In the genomic region with DNA sequence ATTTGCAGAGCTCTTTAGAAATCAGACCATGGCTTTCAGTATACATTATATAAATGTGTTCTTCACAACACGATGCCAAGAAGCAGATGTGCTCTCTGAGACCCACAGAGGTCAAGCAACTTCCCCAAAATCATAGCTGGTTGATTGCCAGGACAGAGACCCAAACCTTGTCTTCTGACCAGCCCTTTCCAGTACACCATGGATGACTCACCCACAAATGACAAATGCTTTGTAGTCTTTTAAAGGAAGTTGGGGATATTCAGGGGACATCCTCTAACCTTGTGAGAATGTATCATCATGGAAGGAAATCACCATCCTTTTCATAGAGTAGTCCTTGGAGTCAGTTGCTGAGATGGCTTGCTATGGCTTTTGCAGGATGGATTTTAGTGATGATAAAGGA, we compare ENCODE assay signal across 10 cellular contexts. TPM values are rescaled to one million over a fixed set of nuclear protein-coding genes. Genes with fewer than 3 reads are reported as not detected.
DNase-seq lines count a peak whose midpoint lies in the region; ATAC-seq, FAIRE-seq and TF ChIP-seq lines count a peak whose summit lies in the region.
"Had no signal": no experiment of that assay in that cellular context is flagged by ENCODE, and none has a peak within 500 bp of the region (broad histone marks: within the 10 kb centered on the region; RNA-seq: fewer than 3 reads in every experiment).

No MANE protein-coding gene starts in this region.

- H3K4me3 Mint-ChIP-seq in natural killer cell = no peak overlapping the region

- POLR2A ChIA-PET in A549 (lab: Yijun Ruan, JAX) = interaction anchor here (1.1 kb wide), 1 partner anchor 31 kb away, joined by 3 read pairs; no protein-coding TSS in a partner anchor

- WGBS in A549 (ENCODE audit: missing lambda C conversion rate) = 7% methylated on average over 1 of the region's 1 CpG
- WGBS in lung, 2 donors = 35% methylated on average over 1 of the region's 1 CpG

- no peaks in the 10 kb centered on the region for H3K9me3 Mint-ChIP-seq in natural killer cell

- peak overlapping the region; percentile 74 to 85 for H3K27ac ChIP-seq in A549
- H3K27ac ChIP-seq in HUES6 (ENCODE audit: low read depth, low read length) = peak overlapping the region; percentile 92
- peak overlapping the region; percentile 49 to 60 for H3K27ac ChIP-seq in lung (ENCODE audit: low read depth in 1 of 2, low read length in 1 of 2)

- peak overlapping the region; percentile 74 for H3K4me2 ChIP-seq in A549

- TF ChIP-seq CTCF in A549 (IDR thresholded peaks at IDR 0.05) (no peak), bronchial epithelial cell (IDR thresholded peaks at IDR 0.05; ENCODE audit: insufficient read depth, low read length, severe bottlenecking) (no peak), lung (IDR thresholded peaks at IDR 0.05; ENCODE audit: control extremely low read depth, extremely low read depth) (no peak), natural killer cell (IDR thresholded peaks at IDR 0.05) (no peak)

- H3K27me3 ChIP-seq in HUES6 (ENCODE audit: control insufficient read depth, insufficient read depth, low read length) (no peaks in the 10 kb centered on the region), bronchial epithelial cell (ENCODE audit: control insufficient read depth, insufficient read depth, low read length) (no peaks in the 10 kb centered on the region), lung (ENCODE audit: control insufficient read depth, insufficient read depth) (no peaks in the 10 kb centered on the region)

- no peak overlapping the region for H3K27ac Mint-ChIP-seq in natural killer cell

- 0 out of 2 replicates have a peak, but pooled peaks cover 3% of the 10 kb centered on the region for H3K36me3 ChIP-seq in HUES6 (ENCODE audit: control insufficient read depth, insufficient read depth, low read length)
- no peaks in the 10 kb centered on the region for H3K36me3 ChIP-seq in bronchial epithelial cell (ENCODE audit: control insufficient read depth, insufficient read depth, low read length)
- no peaks in the 10 kb centered on the region for H3K36me3 ChIP-seq in lung (ENCODE audit: control insufficient read depth in 2 of 2, insufficient read depth in 2 of 2, low read length in 2 of 2)

- no peaks in the 10 kb centered on the region for H3K36me3 Mint-ChIP-seq in natural killer cell

- ATAC-seq in A549 (peak; percentile 77 to 87), lung (ENCODE audit: insufficient read depth, low FRiP score) (peak; percentile 48), natural killer cell (no peak)

- H3K4me1 ChIP-seq in A549 (peaks cover 62% of the 10 kb centered on the region), HUES6 (ENCODE audit: control insufficient read depth, insufficient read depth, low read length) (peaks cover 73% of the 10 kb centered on the region), lung (ENCODE audit: control insufficient read depth in 2 of 2, insufficient read depth in 2 of 2, low read length in 2 of 2) (peaks cover 5 to 37% of the 10 kb centered on the region in 2 donors)

- DNase-seq in A549 (ENCODE audit: low read depth in 1 of 2, low spot score in 1 of 2) (peak; percentile 54 to 69), bronchial epithelial cell (ENCODE audit: low read depth) (peak; percentile 65), lung (ENCODE audit: low spot score) (no peak), natural killer cell (no peak), UCSD-AML1 (lab: John Stamatoyannopoulos, UW; ENCODE audit: unreplicated experiment) (no peak), midbrain (lab: John Stamatoyannopoulos, UW) (no peak), superior temporal gyrus (ENCODE audit: extremely low spot score) (no peak)
- DNase-seq: activated CD8-positive, alpha-beta memory T cell treated with anti-CD3 and anti-CD28 coated beads for 24 hours; RPMI8226 had no signal

- CTCF ChIA-PET in A549 (lab: Yijun Ruan, JAX) = interaction anchor here (1.2 kb wide), 1 partner anchor 48 kb away, joined by 3 read pairs; no protein-coding TSS in a partner anchor

- no peak for TF ChIP-seq POLR2A in A549 (IDR thresholded peaks at IDR 0.05; ENCODE audit: low read length)

- no peak for FAIRE-seq in A549 (lab: Jason Lieb, UNC)
- FAIRE-seq in bronchial epithelial cell (lab: Jason Lieb, UNC) = no peak

- TF ChIP-seq EP300 in A549 (IDR thresholded peaks at IDR 0.05) = no peak

- no peaks in the 10 kb centered on the region for H3K4me1 Mint-ChIP-seq in natural killer cell

- intact Hi-C loops in natural killer cell (cut with micrococcal nuclease) = no loop called here

- no peak for TF ChIP-seq RAD21 in A549 (conservative IDR thresholded peaks at IDR 0.05 in 1 of 2, IDR thresholded peaks at IDR 0.05 in 1 of 2)

- 0 out of 3 replicates have a peak overlapping the region, but pooled peaks have one; percentile 5 for H3K4me3 ChIP-seq in A549
- H3K4me3 ChIP-seq in HUES6 (ENCODE audit: low read depth, low read length) = peak overlapping the region; percentile 31; the same call in 1 of the 2 replicates
- no peak overlapping the region for H3K4me3 ChIP-seq in bronchial epithelial cell (ENCODE audit: low read depth, low read length)
- H3K4me3 ChIP-seq in lung = no peak overlapping the region

- H3K27me3 Mint-ChIP-seq in natural killer cell (ENCODE audit: low read depth in 2 of 2) = no peaks in the 10 kb centered on the region

- H3K9ac ChIP-seq in HUES6 (ENCODE audit: low read length) = peak overlapping the region; percentile 62

- H3K9me3 ChIP-seq in A549 (no peaks in the 10 kb centered on the region), HUES6 (ENCODE audit: control insufficient read depth, insufficient read depth, low read depth, low read length) (no peaks in the 10 kb centered on the region), lung (ENCODE audit: control insufficient read depth in 2 of 2, insufficient read depth in 1 of 2, low read length in 1 of 2) (no peaks in the 10 kb centered on the region)

TF ChIP-seq in A549, 52 proteins besides CTCF, POLR2A, EP300 and RAD21:
- TF ChIP-seq CEBPB (IDR thresholded peaks at IDR 0.05) (no peak), FOSL2 (IDR thresholded peaks at IDR 0.05) (no peak), FOSL2 (CRISPR knock-in tag; IDR thresholded peaks at IDR 0.05) (peak; percentile 78), JUN (IDR thresholded peaks at IDR 0.05) (no peak), HEYL (CRISPR knock-in tag; IDR thresholded peaks at IDR 0.05) (no peak)

RNA-seq across cellular contexts. Expression of gene ZNF462, which starts 30.1 kb away (rescaled TPM):
- polyA plus RNA-seq in A549 (2011; rRNA removed) (3.9 and 5.4 TPM in 2 replicates), A549 (2017; fragmentation: RNase III; extraction: RNeasy Plus Mini Kit Qiagen cat#74134 plus additional on column Dnase treatment) (2.4 to 3.0 TPM (median 2.5 TPM) in 3 replicates), lung (1 to 10 TPM; 2.0 to 2.5 TPM)
- 1.4 and 1.8 TPM in 2 replicates for polyA plus RNA-seq in A549 (2012; cell fraction: cytosol; rRNA removed)
- polyA plus RNA-seq in A549 (2012; cell fraction: nucleus; rRNA removed) = 2.7 and 4.2 TPM in 2 replicates
- 29.6 and 34.8 TPM in 2 replicates for polyA minus RNA-seq in A549 (2011; rRNA and poly(A)+ RNA removed)
- total RNA-seq in bronchial epithelial cell (8.2 and 8.3 TPM in 2 replicates), lung (10 to 100 TPM; 36.5 to 37.7 TPM), natural killer cell (under 1 TPM; 0.33 to 0.93 (median 0.35) TPM)

Comparison
In these comparisons a context has a peak if more than half of its experiments do, and no peak if none do; other contexts are left out.
1. ATAC-seq: peak in A549 (2 of 2) and lung (single experiment); none in natural killer cell (0 of 3).
2. DNase-seq: peak in A549 (2 of 2) and bronchial epithelial cell (single experiment); none in lung (single experiment), natural killer cell (single experiment), UCSD-AML1 (single experiment), midbrain (single experiment) and superior temporal gyrus (single experiment).
3. H3K4me3 ChIP-seq: peak in A549 (single experiment) and HUES6 (single experiment); none in bronchial epithelial cell (single experiment) and lung (single experiment).
4. Peak in every context shown above with its lines, with median percentiles within 50 percentile points of each other: H3K27ac ChIP-seq.